8 cellular contexts compared by ENCODE assay signal in the genomic region with DNA sequence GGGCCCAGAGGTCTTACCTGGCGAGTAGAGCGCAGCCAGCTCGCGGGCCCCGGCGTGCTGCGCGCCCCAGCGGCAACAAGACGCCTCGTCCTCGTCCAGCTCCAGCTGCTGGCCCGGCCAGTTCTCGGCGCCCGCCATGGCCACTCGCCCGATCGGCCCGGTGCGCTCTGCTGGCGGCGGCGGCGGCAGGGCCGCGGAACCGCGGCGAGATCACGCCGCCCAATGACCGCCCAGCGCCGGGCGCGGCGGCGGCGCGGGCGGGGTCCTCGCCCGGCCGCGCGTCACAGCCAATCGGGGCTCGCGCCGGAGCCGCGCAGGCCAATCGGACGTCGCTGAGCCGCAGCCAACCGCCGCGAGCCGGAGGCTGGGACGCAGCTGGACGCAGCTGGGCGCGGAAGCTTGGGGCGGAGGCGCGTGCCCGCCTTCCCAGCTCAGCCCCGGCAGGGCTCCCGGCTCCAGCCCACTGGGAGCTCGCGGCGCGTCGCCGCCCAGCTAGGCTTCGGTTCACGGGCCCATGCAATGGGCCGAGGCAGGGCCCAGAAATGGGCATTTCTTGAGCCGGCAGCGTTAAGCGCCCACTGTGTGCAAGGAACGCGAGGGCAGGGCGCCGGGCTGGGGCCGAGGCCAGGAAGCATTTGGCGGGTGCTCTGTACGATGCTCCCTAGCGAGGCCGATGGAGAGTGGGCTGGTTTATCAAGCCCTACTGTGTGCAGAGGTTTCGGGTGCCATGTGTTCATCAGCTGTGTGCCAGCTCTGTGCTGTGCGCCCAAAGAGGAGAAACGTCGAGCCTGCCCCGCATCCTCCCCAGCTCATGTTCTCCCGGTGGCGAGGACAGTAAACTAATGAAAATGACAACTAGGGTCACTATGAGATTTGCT. TPM values are rescaled to one million over a fixed set of nuclear protein-coding genes. Genes with fewer than 3 reads are reported as not detected.
A peak's percentile ranks its signal among the peaks of the same experiment; 100 is the strongest.
DNase-seq lines count a peak whose midpoint lies in the region; ATAC-seq, FAIRE-seq and TF ChIP-seq lines count a peak whose summit lies in the region.

A gene (minus strand): TSS at position 224 of the 878 bp plus-strand sequence. CDS start 86 bp downstream, at position 138.

- H3K9me3 ChIP-seq in pancreas (no peaks in the 10 kb centered on the region), thyroid gland (no peaks in the 10 kb centered on the region)

- no peaks in the 10 kb centered on the region for H3K36me3 Mint-ChIP-seq in activated naive CD8-positive, alpha-beta T cell
- peaks cover 4% of the 10 kb centered on the region for H3K36me3 Mint-ChIP-seq in glutamatergic neuron (ENCODE audit: unreplicated experiment)

- H3K9me3 Mint-ChIP-seq in activated naive CD8-positive, alpha-beta T cell (ENCODE audit: low read depth) = no peaks in the 10 kb centered on the region
- H3K9me3 Mint-ChIP-seq in glutamatergic neuron (ENCODE audit: unreplicated experiment) = peaks cover 11% of the 10 kb centered on the region

- TF ChIP-seq CTCF in glutamatergic neuron (IDR thresholded peaks at IDR 0.05; ENCODE audit: partially characterized antibody, unreplicated experiment) = no peak
- TF ChIP-seq CTCF in pancreas (IDR thresholded peaks at IDR 0.05) = no peak
- TF ChIP-seq CTCF in thyroid gland (IDR thresholded peaks at IDR 0.05) = peak in 2 of 6 experiments; percentile 9 to 15

- CTCF ChIA-PET in HEK293T (lab: Yijun Ruan, JAX) = interaction anchor here (0.6 to 1.8 kb wide), 7 partner anchors 11 to 1200 kb away, joined by 3 to 5 read pairs (median 3); no protein-coding TSS in a partner anchor

- no peak for FAIRE-seq in pancreas (lab: Jason Lieb, UNC)

- no peaks in the 10 kb centered on the region for H3K27me3 Mint-ChIP-seq in activated naive CD8-positive, alpha-beta T cell
- H3K27me3 Mint-ChIP-seq in glutamatergic neuron (ENCODE audit: unreplicated experiment) = peaks cover 25% of the 10 kb centered on the region

- peak within 1 kb of the TSS; percentile 91 for H3K27ac Mint-ChIP-seq in activated naive CD8-positive, alpha-beta T cell
- H3K27ac Mint-ChIP-seq in glutamatergic neuron (ENCODE audit: unreplicated experiment) = peak within 1 kb of the TSS; percentile 82

- TF ChIP-seq POLR2A in thyroid gland (IDR thresholded peaks at IDR 0.05) = peak; percentile 93 to 96

- DNase-seq in GM04503 (ENCODE audit: low read depth) (peak; percentile 38), HEK293T (ENCODE audit: extremely low spot score) (peak; percentile 96), NAMALWA (ENCODE audit: low spot score) (peak; percentile 83), SKM-1 treated with dmso at 0.1 percent for 144 hours (lab: John Stamatoyannopoulos, UW; ENCODE audit: unreplicated experiment) (peak; percentile 84), glutamatergic neuron (peak; percentile 95), pancreas (peak; percentile 86 to 97 (median 94)), thyroid gland (peak; percentile 91 to 92)

- ATAC-seq in pancreas = peak; percentile 83 to 92 (median 90)

- H3K4me1 ChIP-seq in pancreas (peaks cover 33 to 34% (median 34%) of the 10 kb centered on the region in 3 donors), thyroid gland (peaks cover 42 to 45% of the 10 kb centered on the region in 2 donors)

- WGBS in pancreas, 2 donors = 2 to 3% methylated on average over 61 to 99 of the region's 99 CpGs
- 15 to 27% methylated on average over 7 to 19 of the region's 99 CpGs for WGBS in thyroid gland, 2 donors

- H3K4me3 ChIP-seq in pancreas = peak within 1 kb of the TSS; percentile 65 to 90 (median 90)
- peak within 1 kb of the TSS; percentile 77 to 84 (median 80) for H3K4me3 ChIP-seq in thyroid gland (replicated peaks in 1 of 3)

- intact Hi-C loops in pancreas (cut with DNase I) (loop anchor here in 1 of 3 donors (10.0 kb wide), 1 partner anchor 169 kb away; a partner anchor contains a TSS), thyroid gland (cut with DNase I) (loop anchor here (10.0 kb wide), 1 partner anchor 169 kb away; a partner anchor contains a TSS)

- H3K27ac ChIP-seq in pancreas = peak within 1 kb of the TSS; percentile 69 to 87 (median 83)
- H3K27ac ChIP-seq in thyroid gland = peak within 1 kb of the TSS; percentile 81 to 92 (median 89)

- H3K4me1 Mint-ChIP-seq in activated naive CD8-positive, alpha-beta T cell (ENCODE audit: low read depth) = peaks cover 37% of the 10 kb centered on the region
- peaks cover 19% of the 10 kb centered on the region for H3K4me1 Mint-ChIP-seq in glutamatergic neuron (ENCODE audit: low read depth, unreplicated experiment)

- POLR2A ChIA-PET in HEK293T (lab: Yijun Ruan, JAX) = interaction anchor here (0.6 to 3.3 kb wide), 26 partner anchors 9 to 289 kb away, joined by 3 to 39 read pairs (median 4); a partner anchor contains a TSS

- peak within 1 kb of the TSS; percentile 91 for H3K4me3 Mint-ChIP-seq in activated naive CD8-positive, alpha-beta T cell
- H3K4me3 Mint-ChIP-seq in glutamatergic neuron (ENCODE audit: unreplicated experiment) = peak within 1 kb of the TSS; percentile 91

- H3K27me3 ChIP-seq in pancreas (no peaks in the 10 kb centered on the region), thyroid gland (no peaks in the 10 kb centered on the region)

- H3K36me3 ChIP-seq in pancreas = no peaks in the 10 kb centered on the region
- no peaks in the 10 kb centered on the region for H3K36me3 ChIP-seq in thyroid gland

TF ChIP-seq in HEK293T, 16 proteins besides CTCF, POLR2A, EP300 and RAD21:
- 0 out of 2 replicates have a peak, but pooled peaks have one; percentile 13 for TF ChIP-seq FOXM1 (IDR thresholded peaks at IDR 0.05; ENCODE audit: borderline replicate concordance)
- TF ChIP-seq L3MBTL2 (conservative IDR thresholded peaks at IDR 0.05) = peak; percentile 94
- TF ChIP-seq, protein P1, sequence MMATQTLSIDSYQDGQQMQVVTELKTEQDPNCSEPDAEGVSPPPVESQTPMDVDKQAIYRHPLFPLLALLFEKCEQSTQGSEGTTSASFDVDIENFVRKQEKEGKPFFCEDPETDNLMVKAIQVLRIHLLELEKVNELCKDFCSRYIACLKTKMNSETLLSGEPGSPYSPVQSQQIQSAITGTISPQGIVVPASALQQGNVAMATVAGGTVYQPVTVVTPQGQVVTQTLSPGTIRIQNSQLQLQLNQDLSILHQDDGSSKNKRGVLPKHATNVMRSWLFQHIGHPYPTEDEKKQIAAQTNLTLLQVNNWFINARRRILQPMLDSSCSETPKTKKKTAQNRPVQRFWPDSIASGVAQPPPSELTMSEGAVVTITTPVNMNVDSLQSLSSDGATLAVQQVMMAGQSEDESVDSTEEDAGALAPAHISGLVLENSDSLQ (IDR thresholded peaks at IDR 0.05) = no peak

RNA-seq across cellular contexts. Expression of the gene that starts here (rescaled TPM):
- total RNA-seq in glutamatergic neuron (ENCODE audit: unreplicated experiment) (29.3 TPM), pancreas (1 to 10 TPM; 3.5 to 9.8 (median 6.1) TPM), thyroid gland (10 to 100 TPM; 15.8 to 22.7 (median 19.7) TPM)
- polyA plus RNA-seq in pancreas = 10 to 100 TPM in 1 of 2 donors, 1 to 10 TPM in 1; 9.0 to 11.0 TPM

Comparison
In these comparisons a context has a peak if more than half of its experiments do, and no peak if none do; other contexts are left out.
1. Peak in every context shown above with its lines: DNase-seq, ATAC-seq, H3K4me3 ChIP-seq and H3K27ac ChIP-seq.
2. DNase-seq: peak in every context shown above with its lines; median percentile 96 in HEK293T; 95 in glutamatergic neuron; 94 in pancreas; 92 in thyroid gland; 84 in SKM-1 treated with dmso at 0.1 percent for 144 hours; 83 in NAMALWA; 38 in GM04503.